8 cellular contexts compared by ENCODE assay signal in genomic region chr16:30924086-30924714, GRCh38. TPM values are rescaled to one million over a fixed set of nuclear protein-coding genes. Genes with fewer than 3 reads are reported as not detected.
A peak's percentile ranks its signal among the peaks of the same experiment; 100 is the strongest.
DNase-seq lines count a peak whose midpoint lies in the region; ATAC-seq and TF ChIP-seq lines count a peak whose summit lies in the region.

No MANE protein-coding gene starts in this region.

- peak overlapping the region; percentile 50 for H3K9ac ChIP-seq in fibroblast of lung (ENCODE audit: insufficient read depth, low read length)

- no peaks in the 10 kb centered on the region for H3K79me2 ChIP-seq in fibroblast of lung (ENCODE audit: control insufficient read depth, insufficient read depth, low read length)

- no peaks in the 10 kb centered on the region for H3K9me3 Mint-ChIP-seq in T-cell

- H3K36me3 ChIP-seq in fibroblast of lung (ENCODE audit: control insufficient read depth, insufficient read depth, low read length) (peaks cover 3% of the 10 kb centered on the region), prostate gland (no peaks in the 10 kb centered on the region)

- H3K27ac ChIP-seq in fibroblast of lung (ENCODE audit: insufficient read depth, low read length) = no peak overlapping the region
- peak overlapping the region; percentile 92 to 96 for H3K27ac ChIP-seq in prostate gland

- H3K4me1 Mint-ChIP-seq in T-cell = peaks cover 13 to 35% (median 18%) of the 10 kb centered on the region in 3 donors

- no peaks in the 10 kb centered on the region for H3K27me3 ChIP-seq in fibroblast of lung (ENCODE audit: control insufficient read depth, insufficient read depth, low read length)
- no peaks in the 10 kb centered on the region for H3K27me3 ChIP-seq in prostate gland (replicated peaks; ENCODE audit: insufficient read depth)

- POLR2A ChIA-PET in T-cell (lab: Charles Lee) = interaction anchor here in 1 of 2 donors (0.6 kb wide), 1 partner anchor 17 kb away, joined by 3 read pairs; no protein-coding TSS in a partner anchor

- CTCF ChIA-PET in T-cell (lab: Charles Lee) = interaction anchor here in 1 of 2 donors (0.6 kb wide), 4 partner anchors 16 to 174 kb away, joined by 3 to 4 read pairs (median 3); partner anchors contain the start of gene SETD1A

- intact Hi-C loops in prostate gland (cut with DNase I) = loop anchor here (5.0 kb wide), 1 partner anchor 82 kb away; no protein-coding TSS in a partner anchor

- peak; percentile 38 for TF ChIP-seq POLR2A in GM18505 (IDR thresholded peaks at IDR 0.05; ENCODE audit: borderline replicate concordance, extremely low read depth, insufficient read depth, insufficient read length)
- TF ChIP-seq POLR2A in prostate gland (IDR thresholded peaks at IDR 0.05) = no peak

- H3K9me3 ChIP-seq in fibroblast of lung (ENCODE audit: control insufficient read depth, insufficient read depth, low read depth, low read length) (no peaks in the 10 kb centered on the region), prostate gland (no peaks in the 10 kb centered on the region)

- peak overlapping the region; percentile 96 for H3K4me2 ChIP-seq in fibroblast of lung (ENCODE audit: extremely low read depth, insufficient read depth, low read length)

- peak in 1 of 34 experiments; percentile 16 for DNase-seq in T-cell
- no peak for DNase-seq in fibroblast of lung (ENCODE audit: low read depth in 2 of 2)
- DNase-seq in prostate gland (ENCODE audit: low spot score) = no peak
- DNase-seq in activated gamma-delta T cell (lab: John Stamatoyannopoulos, UW) = no peak
- DNase-seq in NCI-H526 treated with DMSO at 0.1 percent for 48 hours (lab: John Stamatoyannopoulos, UW) = no peak

- H4K20me1 ChIP-seq in fibroblast of lung (ENCODE audit: control insufficient read depth, extremely low read depth, insufficient read depth, low read length) = no peaks in the 10 kb centered on the region

- H3K36me3 Mint-ChIP-seq in T-cell = no peaks in the 10 kb centered on the region

- H3K4me1 ChIP-seq in fibroblast of lung (ENCODE audit: control insufficient read depth, extremely low read depth, insufficient read depth, low read length) (no peaks in the 10 kb centered on the region), prostate gland (replicated peaks) (no peaks in the 10 kb centered on the region)

- peak overlapping the region; percentile 46 to 72 (median 63) for H3K4me3 Mint-ChIP-seq in T-cell

- no peaks in the 10 kb centered on the region for H3K27me3 Mint-ChIP-seq in T-cell

- H3K4me3 ChIP-seq in fibroblast of lung (replicated peaks in 1 of 4; ENCODE audit: control extremely low read depth in 1 of 4, insufficient read depth in 1 of 4, low read depth in 3 of 4, low read length in 4 of 4) (peak overlapping the region; percentile 61 to 69 (median 62)), prostate gland (peak overlapping the region; percentile 61 to 71)

- TF ChIP-seq CTCF in fibroblast of lung (conservative IDR thresholded peaks at IDR 0.05 in 1 of 2, IDR thresholded peaks at IDR 0.05 in 1 of 2; ENCODE audit: low read depth in 1 of 2, low read length in 2 of 2) (no peak), prostate gland (IDR thresholded peaks at IDR 0.05) (no peak)

- ATAC-seq in GM18505 (IDR thresholded peaks at IDR 0.05; ENCODE audit: unreplicated experiment) (no peak), T-cell (replicated peaks in 1 of 4) (no peak), GM21367 (IDR thresholded peaks at IDR 0.05; ENCODE audit: unreplicated experiment) (no peak), GM18517 (IDR thresholded peaks at IDR 0.05; ENCODE audit: unreplicated experiment) (no peak)

- peak overlapping the region in 1 of 2 donors; percentile 27 for H3K27ac Mint-ChIP-seq in T-cell

- H2AFZ ChIP-seq in fibroblast of lung (ENCODE audit: low read length) = no peak overlapping the region

- WGBS in prostate gland = 1% methylated on average over 38 of the region's 50 CpGs

RNA-seq across cellular contexts. Expression of gene FBXL19, which starts 0.8 kb away (rescaled TPM):
- total RNA-seq in T-cell (10 to 100 TPM; 11.5 to 22.0 (median 18.1) TPM), fibroblast of lung (13.1 and 14.5 TPM in 2 replicates), prostate gland (100 to 1,000 TPM in 1 of 2 donors, 10 to 100 TPM in 1; 23.5 to 125 TPM)
- polyA plus RNA-seq in fibroblast of lung = 3.1 and 3.9 TPM in 2 replicates
- polyA plus RNA-seq in fibroblast of lung (2012) = 9.6 and 12.5 TPM in 2 replicates
- polyA minus RNA-seq in fibroblast of lung (ENCODE audit: low replicate concordance) = 6.6 and 7.8 TPM in 2 replicates

RNA-seq across cellular contexts. Expression of gene ORAI3, which starts 24.7 kb away (rescaled TPM):
- 10 to 100 TPM in 3 of 5 donors, 1 to 10 TPM in 2; 6.6 to 22.3 (median 20.8) TPM for total RNA-seq in T-cell
- total RNA-seq in fibroblast of lung = 44.2 and 74.1 TPM in 2 replicates
- 24.6 and 41.1 TPM in 2 replicates for polyA plus RNA-seq in fibroblast of lung
- polyA plus RNA-seq in fibroblast of lung (2012) = 19.0 and 29.7 TPM in 2 replicates
- 35.2 and 72.6 TPM in 2 replicates for polyA minus RNA-seq in fibroblast of lung (ENCODE audit: low replicate concordance)
- total RNA-seq in prostate gland = 100 to 1,000 TPM in 1 of 2 donors, 10 to 100 TPM in 1; 74.6 to 114 TPM

RNA-seq across cellular contexts. Expression of gene CTF1, which starts 27.8 kb away (rescaled TPM):
- total RNA-seq in T-cell (under 1 TPM in 3 of 5 donors, not detected in 2; 0.38 to 0.47 (median 0.39) TPM), fibroblast of lung (1.8 and 5.3 TPM in 2 replicates), prostate gland (10 to 100 TPM in 1 of 2 donors, 1 to 10 TPM in 1; 9.8 to 13.9 TPM)
- polyA plus RNA-seq in fibroblast of lung = 8.8 and 9.8 TPM in 2 replicates
- polyA plus RNA-seq in fibroblast of lung (2012) = 9.3 and 10.5 TPM in 2 replicates
- 19.1 and 31.8 TPM in 2 replicates for polyA minus RNA-seq in fibroblast of lung (ENCODE audit: low replicate concordance)

RNA-seq across cellular contexts. Expression of gene BCL7C, which starts 30.3 kb away (rescaled TPM):
- total RNA-seq in T-cell (10 to 100 TPM; 21.0 to 31.9 (median 26.9) TPM), fibroblast of lung (28.2 and 31.3 TPM in 2 replicates), prostate gland (10 to 100 TPM; 54.2 to 54.8 TPM)
- 24.8 and 25.6 TPM in 2 replicates for polyA plus RNA-seq in fibroblast of lung
- 31.0 and 45.2 TPM in 2 replicates for polyA plus RNA-seq in fibroblast of lung (2012)
- polyA minus RNA-seq in fibroblast of lung (ENCODE audit: low replicate concordance) = 5.8 and 9.5 TPM in 2 replicates

RNA-seq across cellular contexts. Expression of gene SETD1A, which starts 33.4 kb away (rescaled TPM):
- total RNA-seq in T-cell (10 to 100 TPM; 34.6 to 43.6 (median 38.2) TPM), fibroblast of lung (1.5 and 3.5 TPM in 2 replicates), prostate gland (10 to 100 TPM in 1 of 2 donors, 1 to 10 TPM in 1; 10.0 to 29.1 TPM)
- 1.4 and 2.3 TPM in 2 replicates for polyA plus RNA-seq in fibroblast of lung
- polyA plus RNA-seq in fibroblast of lung (2012) = 9.6 and 10.0 TPM in 2 replicates
- polyA minus RNA-seq in fibroblast of lung (ENCODE audit: low replicate concordance) = 7.0 and 16.1 TPM in 2 replicates
